In genomic region chr12:80262372-80263170, GRCh38 we compare ENCODE assay signal across 29 cellular contexts.
DNase-seq lines count a peak whose midpoint lies in the region; ATAC-seq and TF ChIP-seq lines count a peak whose summit lies in the region.
"Had no signal": no experiment of that assay in that cellular context is flagged by ENCODE, and none has a peak within 500 bp of the region (broad histone marks: within the 10 kb centered on the region; RNA-seq: fewer than 3 reads in every experiment).

No MANE protein-coding gene starts in this region.

- ATAC-seq in IMR-90 (ENCODE audit: low read depth) (no peak), left ventricle myocardium superior (no peak), HG03520 (IDR thresholded peaks at IDR 0.05; ENCODE audit: unreplicated experiment) (no peak)
- ATAC-seq: activated CD4-positive, CD25-positive, alpha-beta regulatory T cell treated with anti-CD3 and anti-CD28 coated beads, Interleukin-2, amount 50 U/mL, for 24 hours; activated T-cell treated with anti-CD3 and anti-CD28 coated beads, Interleukin-2, amount 50 U/mL, for 4 hours; esophagus mucosa; heart right ventricle; SK-N-SH treated with all-trans-retinoic acid at 6 μM for 48 hours had no signal

- no peak overlapping the region for H3K56ac ChIP-seq in IMR-90 (ENCODE audit: extremely low read depth, insufficient read depth, low read length)

- no peaks in the 10 kb centered on the region for H3K36me3 Mint-ChIP-seq in MCF 10A (ENCODE audit: insufficient read depth, unreplicated experiment)
- H3K36me3 Mint-ChIP-seq: IgD-negative memory B cell had no signal

- no peaks in the 10 kb centered on the region for H3K36me3 ChIP-seq in IMR-90 (ENCODE audit: control insufficient read depth, insufficient read depth, low read length)
- H3K36me3 ChIP-seq in mesenchymal stem cell (ENCODE audit: control insufficient read depth in 1 of 2, insufficient read depth in 2 of 2, low read depth in 1 of 2, low read length in 2 of 2): no peaks in the 10 kb centered on the region
- H3K36me3 ChIP-seq in suprapubic skin: no peaks in the 10 kb centered on the region
- H3K36me3 ChIP-seq: ascending aorta, heart right ventricle, thyroid gland had no signal

- CTCF ChIA-PET in IMR-90 (lab: Yijun Ruan, JAX): no interaction called here
- CTCF ChIA-PET in MCF 10A (lab: Yijun Ruan, JAX): no interaction called here

- H2BK5ac ChIP-seq in IMR-90 (ENCODE audit: low read depth, low read length, poor library complexity, severe bottlenecking) (no peak overlapping the region), mesenchymal stem cell (ENCODE audit: low read depth, low read length, poor library complexity, severe bottlenecking) (no peak overlapping the region)

- no peaks in the 10 kb centered on the region for H3K27me3 ChIP-seq in IMR-90 (ENCODE audit: control insufficient read depth, insufficient read depth, low read length)
- no peaks in the 10 kb centered on the region for H3K27me3 ChIP-seq in mesenchymal stem cell (ENCODE audit: control insufficient read depth in 1 of 2, insufficient read depth in 1 of 2, low read length in 2 of 2)
- no peaks in the 10 kb centered on the region for H3K27me3 ChIP-seq in suprapubic skin
- H3K27me3 ChIP-seq: ascending aorta, thyroid gland had no signal

- TF ChIP-seq CTCF in IMR-90 (conservative IDR thresholded peaks at IDR 0.05; ENCODE audit: low read depth, low read length): no peak
- TF ChIP-seq CTCF in MCF 10A (IDR thresholded peaks at IDR 0.05; ENCODE audit: unreplicated experiment): no peak
- no peak for TF ChIP-seq CTCF in suprapubic skin (IDR thresholded peaks at IDR 0.05)

- no peak overlapping the region for H3K27ac Mint-ChIP-seq in MCF 10A (ENCODE audit: low read depth, unreplicated experiment)
- H3K27ac Mint-ChIP-seq: IgD-negative memory B cell, progenitor cell of endocrine pancreas had no signal

- dilution Hi-C loops in IMR-90 (cut with HindIII; ENCODE audit: low sequenced_read_pairs, unreplicated experiment): no loop called here

- no TSS peak for BruUV-seq in IMR-90 (replicated peaks; lab: Mats Ljungman, UMichigan)
- no TSS peak for BruUV-seq in MCF 10A (replicated peaks; lab: Mats Ljungman, UMichigan)

- H2BK12ac ChIP-seq in mesenchymal stem cell (ENCODE audit: low read length in 2 of 2): no peak overlapping the region

- DNase-seq in COLO829 (ENCODE audit: low spot score) (peak; percentile 42), IMR-90 (peak; percentile 26), dedifferentiated amniotic fluid mesenchymal stem cell (ENCODE audit: extremely low spot score) (peak; percentile 62), mesenchymal stem cell (no peak), MCF 10A (ENCODE audit: unreplicated experiment) (no peak), left ventricle myocardium superior (no peak), suprapubic skin (ENCODE audit: low spot score in 2 of 2) (no peak)
- DNase-seq: activated CD8-positive, alpha-beta memory T cell treated with anti-CD3 and anti-CD28 coated beads for 24 hours; activated naive CD4-positive, alpha-beta T cell treated with Interleukin-2 at 50 U/mL for 16 hours; activated T-cell treated with anti-CD3 and anti-CD28 coated beads, Interleukin-2, amount 50 U/mL, for 4 hours; cerebellar nuclear complex; heart right ventricle; MV-4-11; NCI-H187; NCI-H345; NK-92 treated with Interleukin-12 subunit alpha and Interleukin-12 subunit beta, amount 100 ng/mL, for 24 hours; RPMI8226; stimulated activated naive CD4-positive, alpha-beta T cell; T1000; thyroid gland had no signal

- H3K18ac ChIP-seq in IMR-90 (ENCODE audit: low read depth, low read length) (no peak overlapping the region; the same call in 1 of the 2 replicates), mesenchymal stem cell (ENCODE audit: low read depth in 1 of 2, low read length in 2 of 2) (no peak overlapping the region)

- intact Hi-C loops in IMR-90 (cut with micrococcal nuclease) (loop anchor here (5.0 kb wide), 1 partner anchor 35 kb away; no protein-coding TSS in a partner anchor), MCF 10A (cut with micrococcal nuclease) (no loop called here), left ventricle myocardium superior (cut with micrococcal nuclease) (no loop called here)

- no peaks in the 10 kb centered on the region for H3K9me3 Mint-ChIP-seq in MCF 10A (ENCODE audit: unreplicated experiment)
- H3K9me3 Mint-ChIP-seq: activated T-cell treated with anti-CD3 and anti-CD28 coated beads, Interleukin-2, amount 50 U/mL, for 4 hours; IgD-negative memory B cell; neural crest cell had no signal

- no peak for TF ChIP-seq EP300 in suprapubic skin (IDR thresholded peaks at IDR 0.05)

- no peak overlapping the region for H3K4me3 Mint-ChIP-seq in MCF 10A (ENCODE audit: unreplicated experiment)
- H3K4me3 Mint-ChIP-seq: activated T-cell treated with anti-CD3 and anti-CD28 coated beads, Interleukin-2, amount 50 U/mL, for 4 hours; IgD-negative memory B cell; neural crest cell had no signal

- H2AK5ac ChIP-seq in IMR-90 (ENCODE audit: low read depth, low read length) (no peak overlapping the region), mesenchymal stem cell (ENCODE audit: low read length, severe bottlenecking) (no peak overlapping the region)

- no peak overlapping the region for H2BK120ac ChIP-seq in IMR-90 (ENCODE audit: low read depth, low read length)
- H2BK120ac ChIP-seq in mesenchymal stem cell (ENCODE audit: low read depth, low read length): no peak overlapping the region

- H3K79me1 ChIP-seq in IMR-90 (ENCODE audit: low read depth in 1 of 2, low read length in 2 of 2) (no peaks in the 10 kb centered on the region), mesenchymal stem cell (replicated peaks; ENCODE audit: low read length, poor library complexity, severe bottlenecking) (no peaks in the 10 kb centered on the region)

- H3K27ac ChIP-seq in IMR-90 (ENCODE audit: insufficient read depth, low read length) (no peak overlapping the region), mesenchymal stem cell (ENCODE audit: low read length, poor library complexity, severe bottlenecking) (no peak overlapping the region), suprapubic skin (no peak overlapping the region)
- H3K27ac ChIP-seq: ascending aorta, heart right ventricle, skin epidermis, thyroid gland had no signal

- no peak overlapping the region for H2AK9ac ChIP-seq in IMR-90 (replicated peaks; ENCODE audit: low read depth, low read length, poor library complexity)

- H3K14ac ChIP-seq in IMR-90 (replicated peaks; ENCODE audit: low read depth, low read length): no peak overlapping the region
- H3K14ac ChIP-seq in mesenchymal stem cell (ENCODE audit: low read length in 2 of 2): no peak overlapping the region

- H3K4me1 ChIP-seq in IMR-90 (ENCODE audit: control insufficient read depth, insufficient read depth, low read length): peaks cover 2% of the 10 kb centered on the region
- no peaks in the 10 kb centered on the region for H3K4me1 ChIP-seq in mesenchymal stem cell (ENCODE audit: control insufficient read depth, insufficient read depth, low read depth, low read length)
- H3K4me1 ChIP-seq in suprapubic skin: no peaks in the 10 kb centered on the region
- H3K4me1 ChIP-seq: ascending aorta, heart right ventricle, thyroid gland had no signal

- no CpG with 5 or more reads among the region's 5 CpGs for WGBS in IMR-90 (ENCODE audit: extremely low coverage in 2 of 2, insufficient read length in 1 of 2), 2 experiments
- WGBS in mesenchymal stem cell: 86% methylated on average over 4 of the region's 5 CpGs
- 56% methylated on average over 5 of the region's 5 CpGs for WGBS in suprapubic skin

- H4K91ac ChIP-seq in IMR-90 (ENCODE audit: insufficient read depth, low read depth, low read length) (no peak overlapping the region), mesenchymal stem cell (ENCODE audit: low read length) (no peak overlapping the region)

- no peak overlapping the region for H3K9ac ChIP-seq in IMR-90 (ENCODE audit: low read depth, low read length)
- H3K9ac ChIP-seq in mesenchymal stem cell (ENCODE audit: low read length): peak overlapping the region; percentile 62

- no peak overlapping the region for H2BK20ac ChIP-seq in IMR-90 (ENCODE audit: low read depth, low read length)

- H4K8ac ChIP-seq in IMR-90 (ENCODE audit: low read depth in 2 of 2, low read length in 2 of 2): no peak overlapping the region
- no peak overlapping the region for H4K8ac ChIP-seq in mesenchymal stem cell (ENCODE audit: low read length)

- H3K23ac ChIP-seq in IMR-90 (ENCODE audit: low read depth, low read length) (no peak overlapping the region), mesenchymal stem cell (ENCODE audit: low read length in 2 of 2) (no peak overlapping the region)

- H2BK15ac ChIP-seq in IMR-90 (ENCODE audit: low read depth, low read length): no peak overlapping the region
- H2BK15ac ChIP-seq in mesenchymal stem cell (ENCODE audit: low read depth, poor library complexity, severe bottlenecking): no peak overlapping the region

- TF ChIP-seq POLR2A in IMR-90 (IDR thresholded peaks at IDR 0.05; ENCODE audit: low read depth, low read length) (no peak), suprapubic skin (IDR thresholded peaks at IDR 0.05) (no peak)

- no peak overlapping the region for H4K5ac ChIP-seq in IMR-90 (ENCODE audit: low read depth, low read length)

- H3K4me3 ChIP-seq in IMR-90 (ENCODE audit: insufficient read depth, low read depth, low read length) (no peak overlapping the region), mesenchymal stem cell (ENCODE audit: insufficient read depth in 1 of 2, low read depth in 1 of 2, low read length in 2 of 2) (no peak overlapping the region), suprapubic skin (no peak overlapping the region)
- H3K4me3 ChIP-seq: ascending aorta, heart right ventricle, skin epidermis, thyroid gland had no signal

- TF ChIP-seq RAD21 in IMR-90 (IDR thresholded peaks at IDR 0.05; ENCODE audit: low read length): no peak

- H3K27me3 Mint-ChIP-seq in MCF 10A (ENCODE audit: insufficient read depth, unreplicated experiment): peaks cover 13% of the 10 kb centered on the region
- H3K27me3 Mint-ChIP-seq: IgD-negative memory B cell had no signal

- H2AFZ ChIP-seq in IMR-90 (replicated peaks; ENCODE audit: low read length, poor library complexity) (no peak overlapping the region), mesenchymal stem cell (ENCODE audit: low read depth, low read length) (no peak overlapping the region)

- H3K4me2 ChIP-seq in IMR-90 (ENCODE audit: low read depth, low read length): 0 out of 2 replicates have a peak overlapping the region, but pooled peaks have one; percentile 35
- H3K4me2 ChIP-seq in mesenchymal stem cell (ENCODE audit: low read length, poor library complexity, severe bottlenecking): no peak overlapping the region

- H4K20me1 ChIP-seq in IMR-90 (ENCODE audit: insufficient read depth, low read length): no peaks in the 10 kb centered on the region

- POLR2A ChIA-PET in IMR-90 (lab: Charles Lee; ENCODE audit: unreplicated experiment): no interaction called here
- POLR2A ChIA-PET in MCF 10A (lab: Yijun Ruan, JAX): no interaction called here

- H3K4me1 Mint-ChIP-seq in MCF 10A (ENCODE audit: insufficient read depth, unreplicated experiment): no peaks in the 10 kb centered on the region
- H3K4me1 Mint-ChIP-seq: IgD-negative memory B cell, neural crest cell had no signal

- in situ Hi-C loops in IMR-90 (cut with MboI; ENCODE audit: low sequenced_read_pairs): loop anchor here (10.0 kb wide), 1 partner anchor 858 kb away; no protein-coding TSS in a partner anchor

- H3K9me3 ChIP-seq in IMR-90 (ENCODE audit: control insufficient read depth, insufficient read depth, low read length): no peaks in the 10 kb centered on the region
- H3K9me3 ChIP-seq in mesenchymal stem cell (ENCODE audit: control insufficient read depth, low read length): no peaks in the 10 kb centered on the region
- H3K9me3 ChIP-seq in suprapubic skin: no peaks in the 10 kb centered on the region
- H3K9me3 ChIP-seq: ascending aorta, heart right ventricle, thyroid gland had no signal

- H3K9me1 ChIP-seq in IMR-90 (ENCODE audit: insufficient read depth, low read length): no peaks in the 10 kb centered on the region

- H3K4ac ChIP-seq in IMR-90 (ENCODE audit: low read depth, low read length) (no peak overlapping the region), mesenchymal stem cell (ENCODE audit: low read depth in 1 of 2, low read length in 2 of 2) (no peak overlapping the region)

Comparison
In these comparisons a context has a peak if more than half of its experiments do, and no peak if none do; other contexts are left out.
1. DNase-seq: peak in COLO829 (single experiment), IMR-90 (single experiment) and dedifferentiated amniotic fluid mesenchymal stem cell (single experiment); none in mesenchymal stem cell (single experiment), MCF 10A (single experiment), left ventricle myocardium superior (single experiment) and suprapubic skin (0 of 2).